ENCODE assay signal across 22 cellular contexts in the genomic region with DNA sequence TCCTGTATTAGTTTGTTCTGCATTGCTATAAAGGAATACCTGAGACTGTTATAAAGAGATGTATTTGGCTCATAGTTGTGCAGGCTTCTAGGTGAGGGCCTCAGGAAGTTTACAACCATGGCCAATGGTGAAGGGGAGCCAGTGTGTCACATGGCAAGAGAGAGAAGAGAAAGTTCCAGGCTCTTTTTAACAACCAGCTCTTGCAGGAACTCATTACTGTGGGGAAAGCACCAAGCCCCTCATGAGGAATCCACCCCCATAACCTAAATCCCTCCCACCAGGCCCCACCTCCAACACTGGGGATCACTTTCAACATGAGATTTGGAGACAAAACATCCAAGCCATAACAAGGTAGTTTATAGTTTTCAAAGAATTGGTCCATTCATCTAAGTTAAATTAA. TPM values are rescaled to one million over a fixed set of nuclear protein-coding genes. Genes with fewer than 3 reads are reported as not detected.
DNase-seq lines count a peak whose midpoint lies in the region; ATAC-seq and TF ChIP-seq lines count a peak whose summit lies in the region.
"Had no signal": no experiment of that assay in that cellular context is flagged by ENCODE, and none has a peak within 500 bp of the region (broad histone marks: within the 10 kb centered on the region; RNA-seq: fewer than 3 reads in every experiment).

No MANE protein-coding gene starts in this region.

- peaks cover 7% of the 10 kb centered on the region; the same call in 1 of the 2 replicates for H3K79me2 ChIP-seq in Loucy (ENCODE audit: insufficient read depth, low read length)

- peak; percentile 25 for ATAC-seq in activated CD4-positive, alpha-beta T cell treated with anti-CD3 and anti-CD28 coated beads for 36 hours
- ATAC-seq in activated naive CD8-positive, alpha-beta T cell treated with anti-CD3 and anti-CD28 coated beads, Interleukin-2, amount 50 U/mL, for 24 hours: peak; percentile 20
- ATAC-seq: activated CD4-positive, CD25-positive, alpha-beta regulatory T cell treated with anti-CD3 and anti-CD28 coated beads, Interleukin-2, amount 50 U/mL, for 24 hours had no signal

- POLR2A ChIA-PET in activated CD4-positive, alpha-beta T cell treated with anti-CD3 and anti-CD28 coated beads for 36 hours (lab: Charles Lee): interaction anchor here (1.2 kb wide), 1 partner anchor 45 kb away, joined by 3 read pairs; a partner anchor contains a TSS

- no peaks in the 10 kb centered on the region for H3F3A ChIP-seq in Loucy (ENCODE audit: low read depth)

- peak overlapping the region; percentile 78 for H3K4me3 Mint-ChIP-seq in activated CD4-positive, alpha-beta T cell treated with anti-CD3 and anti-CD28 coated beads for 36 hours
- H3K4me3 Mint-ChIP-seq in activated naive CD8-positive, alpha-beta T cell treated with anti-CD3 and anti-CD28 coated beads, Interleukin-2, amount 50 U/mL, for 24 hours: peak overlapping the region; percentile 83
- H3K4me3 Mint-ChIP-seq in neural crest cell: peak overlapping the region; percentile 31
- H3K4me3 Mint-ChIP-seq: endodermal cell had no signal

- peak overlapping the region; percentile 83 for H3K27ac Mint-ChIP-seq in activated CD4-positive, alpha-beta T cell treated with anti-CD3 and anti-CD28 coated beads for 36 hours
- H3K27ac Mint-ChIP-seq in activated naive CD8-positive, alpha-beta T cell treated with anti-CD3 and anti-CD28 coated beads, Interleukin-2, amount 50 U/mL, for 24 hours: peak overlapping the region; percentile 86
- no peak overlapping the region for H3K27ac Mint-ChIP-seq in neural crest cell (ENCODE audit: unreplicated experiment)
- H3K27ac Mint-ChIP-seq: endodermal cell had no signal

- peaks cover 2% of the 10 kb centered on the region for H3K9me3 Mint-ChIP-seq in activated CD4-positive, alpha-beta T cell treated with anti-CD3 and anti-CD28 coated beads for 36 hours (ENCODE audit: low read depth)
- H3K9me3 Mint-ChIP-seq in activated naive CD8-positive, alpha-beta T cell treated with anti-CD3 and anti-CD28 coated beads, Interleukin-2, amount 50 U/mL, for 24 hours: no peaks in the 10 kb centered on the region
- H3K9me3 Mint-ChIP-seq in neural crest cell: peaks cover 2% of the 10 kb centered on the region

- peak overlapping the region; percentile 89 for H3K4me2 ChIP-seq in Loucy (ENCODE audit: low read depth, low read length, poor library complexity, severe bottlenecking)

- peaks cover 24% of the 10 kb centered on the region for H3K4me1 Mint-ChIP-seq in activated CD4-positive, alpha-beta T cell treated with anti-CD3 and anti-CD28 coated beads for 36 hours
- peaks cover 34% of the 10 kb centered on the region for H3K4me1 Mint-ChIP-seq in activated naive CD8-positive, alpha-beta T cell treated with anti-CD3 and anti-CD28 coated beads, Interleukin-2, amount 50 U/mL, for 24 hours
- peaks cover 16% of the 10 kb centered on the region for H3K4me1 Mint-ChIP-seq in neural crest cell

- peak overlapping the region; percentile 82; the same call in 1 of the 2 replicates for H2AFZ ChIP-seq in Loucy (ENCODE audit: low read length)

- intact Hi-C loops in activated CD4-positive, alpha-beta T cell treated with anti-CD3 and anti-CD28 coated beads for 36 hours (cut with DNase I, micrococcal nuclease): no loop called here

- no peak for TF ChIP-seq CTCF in Loucy (conservative IDR thresholded peaks at IDR 0.05; ENCODE audit: low read length)
- TF ChIP-seq CTCF in neural crest cell (conservative IDR thresholded peaks at IDR 0.05): no peak

- H3K4me3 ChIP-seq in Loucy (ENCODE audit: low read length, poor library complexity, severe bottlenecking): peak overlapping the region; percentile 85
- H3K4me3 ChIP-seq: ascending aorta, SJCRH30 had no signal

- H4K20me1 ChIP-seq in Loucy (ENCODE audit: insufficient read depth, low read length, poor library complexity, severe bottlenecking): no peaks in the 10 kb centered on the region

- DNase-seq in activated CD4-positive, alpha-beta T cell treated with anti-CD3 and anti-CD28 coated beads for 36 hours: peak; percentile 34
- DNase-seq in activated CD4-positive, alpha-beta T cell treated with anti-CD3 and anti-CD28 coated beads, Interleukin-2, amount 50 U/mL, for 48 hours: no peak
- peak; percentile 25 for DNase-seq in activated naive CD8-positive, alpha-beta T cell treated with anti-CD3 and anti-CD28 coated beads, Interleukin-2, amount 50 U/mL, for 24 hours
- DNase-seq in neural crest cell (ENCODE audit: low read depth, low spot score) (no peak), SKM-1 (lab: John Stamatoyannopoulos, UW; ENCODE audit: unreplicated experiment) (no peak), HuH-7.5 (ENCODE audit: low spot score) (no peak), KG1 (lab: John Stamatoyannopoulos, UW) (no peak)
- DNase-seq: DMS79, endodermal cell, mammary epithelial cell, NCI-H1417 treated with DMSO at 0.1 percent for 48 hours, NCI-H2171 treated with DMSO at 0.1 percent for 48 hours, NCI-H69, OCI-M1, SJCRH30, T1000 had no signal

- H3K9me2 ChIP-seq in Loucy (replicated peaks; ENCODE audit: low read depth, low read length): no peaks in the 10 kb centered on the region

- CTCF ChIA-PET in activated CD4-positive, alpha-beta T cell treated with anti-CD3 and anti-CD28 coated beads for 36 hours (lab: Charles Lee): interaction anchor here (1.1 to 1.8 kb wide), 2 partner anchors 11 to 163 kb away, joined by 3 to 4 read pairs; no protein-coding TSS in a partner anchor

- peaks cover 9% of the 10 kb centered on the region for H3K4me1 ChIP-seq in Loucy (ENCODE audit: insufficient read depth, low read length, poor library complexity, severe bottlenecking)

- no peaks in the 10 kb centered on the region for H3K36me3 ChIP-seq in Loucy (ENCODE audit: insufficient read depth, low read length)
- H3K36me3 ChIP-seq: ascending aorta, SJCRH30, tibial nerve had no signal

- H3K9me3 ChIP-seq in Loucy (ENCODE audit: insufficient read depth, low read depth, low read length): peaks cover 3% of the 10 kb centered on the region; the same call in 1 of the 2 replicates
- H3K9me3 ChIP-seq: ascending aorta, SJCRH30, tibial nerve had no signal

- H3K27me3 Mint-ChIP-seq in activated CD4-positive, alpha-beta T cell treated with anti-CD3 and anti-CD28 coated beads for 36 hours: no peaks in the 10 kb centered on the region
- H3K27me3 Mint-ChIP-seq in activated naive CD8-positive, alpha-beta T cell treated with anti-CD3 and anti-CD28 coated beads, Interleukin-2, amount 50 U/mL, for 24 hours: no peaks in the 10 kb centered on the region
- H3K27me3 Mint-ChIP-seq in neural crest cell (ENCODE audit: low read depth): peaks cover 11% of the 10 kb centered on the region

- no peaks in the 10 kb centered on the region for H3K36me3 Mint-ChIP-seq in activated CD4-positive, alpha-beta T cell treated with anti-CD3 and anti-CD28 coated beads for 36 hours (ENCODE audit: low read depth)
- peaks cover 11% of the 10 kb centered on the region for H3K36me3 Mint-ChIP-seq in activated naive CD8-positive, alpha-beta T cell treated with anti-CD3 and anti-CD28 coated beads, Interleukin-2, amount 50 U/mL, for 24 hours (ENCODE audit: low read depth)
- no peaks in the 10 kb centered on the region for H3K36me3 Mint-ChIP-seq in neural crest cell (ENCODE audit: low read depth)

- H3K27me3 ChIP-seq in Loucy (ENCODE audit: insufficient read depth, low read length, poor library complexity, severe bottlenecking): no peaks in the 10 kb centered on the region
- H3K27me3 ChIP-seq: ascending aorta, SJCRH30, tibial nerve had no signal

- peak overlapping the region; percentile 78 for H3K9ac ChIP-seq in Loucy (ENCODE audit: low read depth, low read length, poor library complexity, severe bottlenecking)

RNA-seq across cellular contexts. Expression of a gene that starts 5.0 kb away (rescaled TPM):
- 10 to 100 TPM; 66.8 to 72.2 TPM for total RNA-seq in activated CD4-positive, alpha-beta T cell treated with anti-CD3 and anti-CD28 coated beads for 36 hours
- total RNA-seq in neural crest cell: 77.3 and 83.4 TPM in 2 replicates

RNA-seq across cellular contexts. Expression of a gene that starts 34.5 kb away (rescaled TPM):
- 10 to 100 TPM; 18.7 to 21.3 TPM for total RNA-seq in activated CD4-positive, alpha-beta T cell treated with anti-CD3 and anti-CD28 coated beads for 36 hours
- 22.4 and 23.0 TPM in 2 replicates for total RNA-seq in neural crest cell

RNA-seq across cellular contexts. Expression of a gene that starts 37.1 kb away (rescaled TPM):
- total RNA-seq in activated CD4-positive, alpha-beta T cell treated with anti-CD3 and anti-CD28 coated beads for 36 hours: under 1 TPM in 1 of 2 experiments, not detected in 1; 0.16 TPM
- 28.6 and 30.6 TPM in 2 replicates for total RNA-seq in neural crest cell
- total RNA-seq: A172, HT1080 had no signal

RNA-seq across cellular contexts. Expression of a gene that starts 45.2 kb away (rescaled TPM):
- total RNA-seq in activated CD4-positive, alpha-beta T cell treated with anti-CD3 and anti-CD28 coated beads for 36 hours: 10 to 100 TPM; 29.7 to 31.2 TPM
- total RNA-seq in neural crest cell: 3.0 and 3.6 TPM in 2 replicates

Comparison
In these comparisons a context has a peak if more than half of its experiments do, and no peak if none do; other contexts are left out.
1. DNase-seq: peak in activated CD4-positive, alpha-beta T cell treated with anti-CD3 and anti-CD28 coated beads for 36 hours (single experiment) and activated naive CD8-positive, alpha-beta T cell treated with anti-CD3 and anti-CD28 coated beads, Interleukin-2, amount 50 U/mL, for 24 hours (single experiment); none in activated CD4-positive, alpha-beta T cell treated with anti-CD3 and anti-CD28 coated beads, Interleukin-2, amount 50 U/mL, for 48 hours (0 of 2), neural crest cell (single experiment), SKM-1 (single experiment), HuH-7.5 (single experiment) and KG1 (single experiment).
2. H3K4me3 Mint-ChIP-seq: peak in every context shown above with its lines; median percentile 83 in activated naive CD8-positive, alpha-beta T cell treated with anti-CD3 and anti-CD28 coated beads, Interleukin-2, amount 50 U/mL, for 24 hours; 78 in activated CD4-positive, alpha-beta T cell treated with anti-CD3 and anti-CD28 coated beads for 36 hours; 31 in neural crest cell.
3. RNA of a gene that starts 37.1 kb away (total RNA-seq): 28.6 to 30.6 TPM in neural crest cell; 0.16 TPM in activated CD4-positive, alpha-beta T cell treated with anti-CD3 and anti-CD28 coated beads for 36 hours; every median in the first group is over 10 times any median in the second.